11 cellular contexts compared by ENCODE assay signal in genomic region chr4:185566425-185566824, GRCh38. TPM values are rescaled to one million over a fixed set of nuclear protein-coding genes. Genes with fewer than 3 reads are reported as not detected.
DNase-seq lines count a peak whose midpoint lies in the region; ATAC-seq lines count a peak whose summit lies in the region.
"Had no signal": no experiment of that assay in that cellular context is flagged by ENCODE, and none has a peak within 500 bp of the region (broad histone marks: within the 10 kb centered on the region; RNA-seq: fewer than 3 reads in every experiment).

No MANE protein-coding gene starts in this region.

- H3K27ac ChIP-seq in duodenal mucosa (ENCODE audit: low read depth, low read length) (peak overlapping the region; percentile 55), muscle layer of duodenum (ENCODE audit: low read length) (peak overlapping the region; percentile 89), urinary bladder (ENCODE audit: low read depth) (peak overlapping the region; percentile 70)
- H3K27ac ChIP-seq: HL-60 had no signal

- peak; percentile 54 to 95 for ATAC-seq in activated naive CD4-positive, alpha-beta T cell treated with anti-CD3 and anti-CD28 coated beads, Interleukin-2, amount 50 U/mL, for 72 hours
- ATAC-seq in GM21528 (IDR thresholded peaks at IDR 0.05; ENCODE audit: low FRiP score, unreplicated experiment) (no peak), HG03108 (IDR thresholded peaks at IDR 0.05; ENCODE audit: unreplicated experiment) (no peak)
- ATAC-seq: GM23338 had no signal

- H3K36me3 Mint-ChIP-seq in activated naive CD4-positive, alpha-beta T cell treated with anti-CD3 and anti-CD28 coated beads, Interleukin-2, amount 50 U/mL, for 72 hours, result peaks cover 0 to 5% of the 10 kb centered on the region in 2 donors

- H3K4me3 ChIP-seq in duodenal mucosa (ENCODE audit: low read depth in 1 of 2, low read length in 2 of 2), result no peak overlapping the region
- no peak overlapping the region for H3K4me3 ChIP-seq in muscle layer of duodenum (ENCODE audit: low read depth in 1 of 2, low read length in 2 of 2)
- H3K4me3 ChIP-seq in urinary bladder (ENCODE audit: low read depth, low read length), result no peak overlapping the region
- H3K4me3 ChIP-seq: GM23338 had no signal

- no peaks in the 10 kb centered on the region for H3K36me3 ChIP-seq in duodenal mucosa (ENCODE audit: control insufficient read depth in 1 of 2, insufficient read depth in 2 of 2, low read length in 2 of 2)
- H3K36me3 ChIP-seq in muscle layer of duodenum (ENCODE audit: control insufficient read depth in 1 of 2, insufficient read depth in 2 of 2, low read length in 2 of 2), result no peaks in the 10 kb centered on the region
- no peaks in the 10 kb centered on the region for H3K36me3 ChIP-seq in urinary bladder (ENCODE audit: insufficient read depth)

- DNase-seq in activated naive CD4-positive, alpha-beta T cell treated with anti-CD3 and anti-CD28 coated beads, Interleukin-2, amount 50 U/mL, for 72 hours (ENCODE audit: low spot score in 2 of 2), result peak in 1 of 2 donors; percentile 13
- DNase-seq in activated naive CD4-positive, alpha-beta T cell (lab: John Stamatoyannopoulos, UW), result no peak
- no peak for DNase-seq in NCI-H1417 (lab: John Stamatoyannopoulos, UW)
- DNase-seq: NCI-H187 had no signal

- H3K27ac Mint-ChIP-seq in activated naive CD4-positive, alpha-beta T cell treated with anti-CD3 and anti-CD28 coated beads, Interleukin-2, amount 50 U/mL, for 72 hours, result no peak overlapping the region
- H3K27ac Mint-ChIP-seq: GM23338 had no signal

- H3K27me3 ChIP-seq in duodenal mucosa (ENCODE audit: control insufficient read depth in 1 of 2, insufficient read depth in 2 of 2, low read length in 2 of 2), result no peaks in the 10 kb centered on the region
- H3K27me3 ChIP-seq in muscle layer of duodenum (ENCODE audit: low read depth, low read length), result no peaks in the 10 kb centered on the region

- peaks cover 0 to 4% of the 10 kb centered on the region in 2 donors for H3K9me3 Mint-ChIP-seq in activated naive CD4-positive, alpha-beta T cell treated with anti-CD3 and anti-CD28 coated beads, Interleukin-2, amount 50 U/mL, for 72 hours

- H3K9me3 ChIP-seq in duodenal mucosa (ENCODE audit: control insufficient read depth in 1 of 2, low read length in 2 of 2), result no peaks in the 10 kb centered on the region
- H3K9me3 ChIP-seq in muscle layer of duodenum (ENCODE audit: control insufficient read depth in 1 of 2, low read length in 2 of 2), result peaks cover 0 to 6% of the 10 kb centered on the region in 2 donors

- no peak overlapping the region for H3K9ac ChIP-seq in duodenal mucosa (ENCODE audit: low read depth in 1 of 2, low read length in 2 of 2)

- 23% methylated on average over 8 of the region's 8 CpGs for WGBS in urinary bladder

- H3K4me1 ChIP-seq in duodenal mucosa (ENCODE audit: control insufficient read depth in 1 of 2, insufficient read depth in 2 of 2, low read length in 2 of 2) (peaks cover 8 to 22% of the 10 kb centered on the region in 2 donors), muscle layer of duodenum (ENCODE audit: control insufficient read depth in 1 of 2, insufficient read depth in 2 of 2, low read length in 2 of 2) (peaks cover 6 to 31% of the 10 kb centered on the region in 2 donors), urinary bladder (ENCODE audit: insufficient read depth) (no peaks in the 10 kb centered on the region)

RNA-seq across cellular contexts. Expression of gene PDLIM3, which starts 31.1 kb away (rescaled TPM):
- under 1 TPM in 1 of 2 donors, not detected in 1; 0.48 TPM for total RNA-seq in activated naive CD4-positive, alpha-beta T cell treated with anti-CD3 and anti-CD28 coated beads, Interleukin-2, amount 50 U/mL, for 72 hours
- 456 TPM for total RNA-seq in urinary bladder
- polyA plus RNA-seq in urinary bladder, result 358 TPM

Comparison
In these comparisons a context has a peak if more than half of its experiments do, and no peak if none do; other contexts are left out.
1. ATAC-seq: peak in activated naive CD4-positive, alpha-beta T cell treated with anti-CD3 and anti-CD28 coated beads, Interleukin-2, amount 50 U/mL, for 72 hours (2 of 2); none in GM21528 (single experiment) and HG03108 (single experiment).
2. RNA of gene PDLIM3, which starts 31.1 kb away (total RNA-seq): 456 TPM in urinary bladder (single experiment); 0.48 TPM in activated naive CD4-positive, alpha-beta T cell treated with anti-CD3 and anti-CD28 coated beads, Interleukin-2, amount 50 U/mL, for 72 hours; every median in the first group is over 100 times any median in the second.
3. Peak in every context shown above with its lines, with median percentiles within 50 percentile points of each other: H3K27ac ChIP-seq.